Comparison of ENCODE assay signal across 39 cellular contexts in the genomic region with DNA sequence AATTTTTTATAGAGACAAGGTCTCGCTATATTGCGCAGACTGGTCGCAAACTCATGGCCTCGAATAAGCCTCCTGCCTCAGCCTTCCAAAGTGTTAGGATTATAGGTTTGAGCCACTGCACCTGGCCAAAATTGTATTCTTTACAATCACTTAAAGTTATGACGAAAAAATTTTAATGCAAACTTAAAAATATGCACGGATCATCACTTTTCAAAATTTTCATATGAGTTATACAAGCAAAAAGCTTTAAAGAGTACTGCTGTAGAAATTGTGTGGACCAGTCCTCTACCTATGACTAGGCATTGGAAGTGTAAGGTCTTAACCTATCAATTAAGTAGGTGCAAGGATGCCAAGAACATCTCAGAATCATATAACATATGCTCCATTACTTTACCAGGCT.
"Had no signal": no experiment of that assay in that cellular context is flagged by ENCODE, and none has a peak within 500 bp of the region (broad histone marks: within the 10 kb centered on the region; RNA-seq: fewer than 3 reads in every experiment).

No MANE protein-coding gene starts in this region.

- FAIRE-seq: astrocyte, bronchial epithelial cell, colon had no signal

- DNase-seq: activated effector memory CD4-positive, alpha-beta T cell treated with anti-CD3 and anti-CD28 coated beads, Interleukin-2, amount 50 U/mL, for 16 hours; activated effector memory CD4-positive, alpha-beta T cell treated with Interleukin-2 at 50 U/mL for 16 hours; activated gamma-delta T cell; activated gamma-delta T cell treated with Interleukin-2 at 50 U/mL for 16 hours; activated naive CD4-positive, alpha-beta T cell; activated naive CD4-positive, alpha-beta T cell treated with anti-CD3 and anti-CD28 coated beads for 36 hours; activated naive CD4-positive, alpha-beta T cell treated with anti-CD3 and anti-CD28 coated beads, Interleukin-2, amount 10 ng/mL, durations not matched to agents 7 days and 5 days; activated naive CD4-positive, alpha-beta T cell treated with anti-CD3 and anti-CD28 coated beads, Interleukin-2, amount 50 U/mL, for 16 hours; activated naive CD4-positive, alpha-beta T cell treated with Interleukin-2 at 50 U/mL for 16 hours; activated naive CD8-positive, alpha-beta T cell treated with anti-CD3 and anti-CD28 coated beads for 36 hours; activated naive CD8-positive, alpha-beta T cell treated with anti-CD3 and anti-CD28 coated beads, Interleukin-2, amount 10 ng/mL, durations not matched to agents 7 days and 5 days; activated naive CD8-positive, alpha-beta T cell treated with anti-CD3 and anti-CD28 coated beads, Interleukin-2, amount 50 U/mL, for 24 hours; activated T-cell treated with anti-CD3 and anti-CD28 coated beads, Interleukin-2, amount 50 U/mL, for 24 hours; activated T-cell treated with anti-CD3 and anti-CD28 coated beads, Interleukin-2, amount 50 U/mL, for 48 hours; activated T-cell treated with anti-CD3 and anti-CD28 coated beads, Interleukin-2, amount 50 U/mL, for 72 hours; adrenal gland; amniotic stem cell; amygdala; anterior cingulate cortex; aorta; body of pancreas; brain microvascular endothelial cell; caudate nucleus; central memory CD4-positive, alpha-beta T cell; cerebellar nuclear complex had no signal

- H3K9me3 ChIP-seq: adrenal gland, ascending aorta, breast epithelium had no signal

- H3K4me1 ChIP-seq: adrenal gland, ascending aorta, body of pancreas, breast epithelium had no signal

- H3K27me3 Mint-ChIP-seq: activated naive CD4-positive, alpha-beta T cell treated with anti-CD3 and anti-CD28 coated beads, Interleukin-2, amount 10 ng/mL, durations not matched to agents 7 days and 5 days; activated naive CD4-positive, alpha-beta T cell treated with anti-CD3 and anti-CD28 coated beads, Interleukin-2, amount 50 U/mL, for 24 hours; activated naive CD8-positive, alpha-beta T cell; activated naive CD8-positive, alpha-beta T cell treated with anti-CD3 and anti-CD28 coated beads for 36 hours; activated naive CD8-positive, alpha-beta T cell treated with anti-CD3 and anti-CD28 coated beads, Interleukin-2, amount 10 ng/mL, durations not matched to agents 7 days and 5 days; activated naive CD8-positive, alpha-beta T cell treated with anti-CD3 and anti-CD28 coated beads, Interleukin-2, amount 50 U/mL, for 24 hours; activated T-cell treated with anti-CD3 and anti-CD28 coated beads, Interleukin-2, amount 50 U/mL, for 24 hours; activated T-helper 17 cell treated with anti-CD3 and anti-CD28 coated beads, Interleukin-2, amount 50 U/mL, for 72 hours; brain; central memory CD8-positive, alpha-beta T cell had no signal

- H3K36me3 ChIP-seq: adrenal gland, breast epithelium had no signal

- H3K27ac Mint-ChIP-seq: activated naive CD4-positive, alpha-beta T cell treated with anti-CD3 and anti-CD28 coated beads for 36 hours; activated naive CD4-positive, alpha-beta T cell treated with anti-CD3 and anti-CD28 coated beads, Interleukin-2, amount 10 ng/mL, durations not matched to agents 7 days and 5 days; activated naive CD4-positive, alpha-beta T cell treated with anti-CD3 and anti-CD28 coated beads, Interleukin-2, amount 50 U/mL, for 24 hours; activated naive CD4-positive, alpha-beta T cell treated with anti-CD3 and anti-CD28 coated beads, Interleukin-2, amount 50 U/mL, for 72 hours; activated naive CD8-positive, alpha-beta T cell; activated naive CD8-positive, alpha-beta T cell treated with anti-CD3 and anti-CD28 coated beads for 36 hours; activated naive CD8-positive, alpha-beta T cell treated with anti-CD3 and anti-CD28 coated beads, Interleukin-2, amount 10 ng/mL, durations not matched to agents 7 days and 5 days; activated naive CD8-positive, alpha-beta T cell treated with anti-CD3 and anti-CD28 coated beads, Interleukin-2, amount 50 U/mL, for 24 hours; activated T-cell treated with anti-CD3 and anti-CD28 coated beads, Interleukin-2, amount 50 U/mL, for 24 hours; activated T-cell treated with anti-CD3 and anti-CD28 coated beads, Interleukin-2, amount 50 U/mL, for 72 hours; activated T-helper 1 cell treated with anti-CD3 and anti-CD28 coated beads, Interleukin-12 subunit alpha, Interleukin-12 subunit beta, Interleukin-2, Interleukin-4 antibody, amounts not matched to agents 30 ng/mL and 10 ng/mL and 1 ng/mL, durations not matched to agents 14 hours and 24 hours and 36 hours; activated T-helper 17 cell treated with anti-CD3 and anti-CD28 coated beads, Interleukin-2, amount 50 U/mL, for 72 hours; activated T-helper 2 cell treated with anti-CD3 and anti-CD28 coated beads, Interferon-gamma antibody, Interleukin-2, Interleukin-4, amounts not matched to agents 10 μg/mL and 5 μg/mL and 100 μg/mL, durations not matched to agents 14 hours and 24 hours and 36 hours; brain had no signal

- H3K4me3 Mint-ChIP-seq: activated naive CD4-positive, alpha-beta T cell treated with anti-CD3 and anti-CD28 coated beads for 36 hours; activated naive CD4-positive, alpha-beta T cell treated with anti-CD3 and anti-CD28 coated beads, Interleukin-2, amount 10 ng/mL, durations not matched to agents 7 days and 5 days; activated naive CD4-positive, alpha-beta T cell treated with anti-CD3 and anti-CD28 coated beads, Interleukin-2, amount 50 U/mL, for 24 hours; activated naive CD8-positive, alpha-beta T cell; activated naive CD8-positive, alpha-beta T cell treated with anti-CD3 and anti-CD28 coated beads for 36 hours; activated naive CD8-positive, alpha-beta T cell treated with anti-CD3 and anti-CD28 coated beads, Interleukin-2, amount 10 ng/mL, durations not matched to agents 7 days and 5 days; activated naive CD8-positive, alpha-beta T cell treated with anti-CD3 and anti-CD28 coated beads, Interleukin-2, amount 50 U/mL, for 24 hours; activated T-cell treated with anti-CD3 and anti-CD28 coated beads, Interleukin-2, amount 50 U/mL, for 24 hours; activated T-cell treated with anti-CD3 and anti-CD28 coated beads, Interleukin-2, amount 50 U/mL, for 72 hours; activated T-helper 1 cell treated with anti-CD3 and anti-CD28 coated beads, Interleukin-12 subunit alpha, Interleukin-12 subunit beta, Interleukin-2, Interleukin-4 antibody, amounts not matched to agents 30 ng/mL and 10 ng/mL and 1 ng/mL, durations not matched to agents 14 hours and 24 hours and 36 hours; activated T-helper 17 cell treated with anti-CD3 and anti-CD28 coated beads, Interleukin-2, amount 50 U/mL, for 72 hours; brain; central memory CD8-positive, alpha-beta T cell had no signal

- H3K27ac ChIP-seq: adrenal gland, ascending aorta, body of pancreas, brain microvascular endothelial cell, breast epithelium, cardiac muscle cell had no signal

- H3K9me3 Mint-ChIP-seq: activated naive CD4-positive, alpha-beta T cell treated with anti-CD3 and anti-CD28 coated beads for 36 hours; activated naive CD4-positive, alpha-beta T cell treated with anti-CD3 and anti-CD28 coated beads, Interleukin-2, amount 10 ng/mL, durations not matched to agents 7 days and 5 days; activated naive CD4-positive, alpha-beta T cell treated with anti-CD3 and anti-CD28 coated beads, Interleukin-2, amount 50 U/mL, for 24 hours; activated naive CD4-positive, alpha-beta T cell treated with anti-CD3 and anti-CD28 coated beads, Interleukin-2, amount 50 U/mL, for 72 hours; activated naive CD8-positive, alpha-beta T cell treated with anti-CD3 and anti-CD28 coated beads, Interleukin-2, amount 50 U/mL, for 24 hours; activated T-cell treated with anti-CD3 and anti-CD28 coated beads, Interleukin-2, amount 50 U/mL, for 24 hours; activated T-cell treated with anti-CD3 and anti-CD28 coated beads, Interleukin-2, amount 50 U/mL, for 72 hours; activated T-helper 17 cell treated with anti-CD3 and anti-CD28 coated beads, Interleukin-2, amount 50 U/mL, for 72 hours; central memory CD8-positive, alpha-beta T cell had no signal

- H3K4me3 ChIP-seq: adrenal gland, ascending aorta, body of pancreas, breast epithelium, cardiac muscle cell had no signal

- H3K27me3 ChIP-seq: adrenal gland, ascending aorta, body of pancreas, brain microvascular endothelial cell, breast epithelium, cardiac muscle cell had no signal

- H3K4me1 Mint-ChIP-seq: brain had no signal

- ATAC-seq: activated naive CD4-positive, alpha-beta T cell treated with anti-CD3 and anti-CD28 coated beads, Interleukin-2, amount 50 U/mL, for 72 hours; activated naive CD8-positive, alpha-beta T cell treated with anti-CD3 and anti-CD28 coated beads, Interleukin-2, amount 50 U/mL, for 24 hours; activated T-cell treated with anti-CD3 and anti-CD28 coated beads, Interleukin-2, amount 50 U/mL, for 72 hours; activated T-helper 17 cell treated with anti-CD3 and anti-CD28 coated beads, Interleukin-2, amount 50 U/mL, for 72 hours; body of pancreas had no signal
